ENCODE assay signal across 8 cellular contexts in the genomic region with DNA sequence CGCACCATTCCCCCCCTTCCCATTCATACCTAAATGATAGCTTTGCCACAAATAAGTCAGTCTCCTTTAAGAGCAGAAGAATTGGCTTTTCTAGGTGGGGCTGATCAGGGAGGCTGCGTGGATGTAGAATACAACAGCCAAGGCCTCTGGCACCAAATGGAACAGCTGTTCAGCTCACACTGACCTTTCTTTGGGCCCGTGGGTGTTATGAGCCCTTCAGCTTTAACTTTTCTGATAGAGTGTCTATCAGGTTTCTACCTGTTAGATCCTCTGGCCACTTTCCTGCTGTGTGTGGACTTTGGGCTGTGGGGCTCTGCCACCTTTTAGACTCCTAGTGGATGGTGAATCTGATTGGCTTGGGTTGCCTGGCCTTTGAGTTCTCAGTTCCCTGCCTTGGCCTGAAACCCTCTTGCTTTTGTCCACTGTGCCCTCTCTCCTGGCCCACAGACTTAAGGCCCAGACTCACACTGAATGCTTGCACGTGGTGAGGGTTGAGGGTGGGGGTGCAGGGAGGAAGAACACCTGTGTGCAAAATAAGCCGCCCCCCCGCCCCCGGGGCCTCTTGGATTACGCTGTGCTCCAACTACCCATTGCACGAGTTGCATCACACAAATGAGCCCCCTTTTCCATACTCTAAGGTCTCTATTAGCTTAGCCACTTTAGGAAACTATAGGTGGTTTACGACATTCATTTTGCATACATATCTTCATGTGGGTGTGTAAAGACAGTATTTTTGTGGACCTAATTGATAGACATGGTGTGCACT. TPM values are rescaled to one million over a fixed set of nuclear protein-coding genes. Genes with fewer than 3 reads are reported as not detected.
A peak's percentile ranks its signal among the peaks of the same experiment; 100 is the strongest.
DNase-seq lines count a peak whose midpoint lies in the region; ATAC-seq and TF ChIP-seq lines count a peak whose summit lies in the region.

No MANE protein-coding gene starts in this region.

- no peaks in the 10 kb centered on the region for H3K27me3 ChIP-seq in cardiac muscle cell

- H3K36me3 ChIP-seq in ES-I3 (ENCODE audit: insufficient read depth, low read length) (no peaks in the 10 kb centered on the region), cardiac muscle cell (no peaks in the 10 kb centered on the region)

- no peak overlapping the region for H3K4me3 ChIP-seq in cardiac muscle cell
- H3K4me3 ChIP-seq in skeletal muscle cell (ENCODE audit: low read depth, low read length): peak overlapping the region; percentile 75

- H3K4me1 ChIP-seq in ES-I3 (ENCODE audit: insufficient read depth, low read length): peaks cover 17% of the 10 kb centered on the region
- peaks cover 38% of the 10 kb centered on the region for H3K4me1 ChIP-seq in cardiac muscle cell (ENCODE audit: low read depth)

- no peak for ATAC-seq in HG03354 (IDR thresholded peaks at IDR 0.05; ENCODE audit: poor library complexity, severe bottlenecking, unreplicated experiment)

- H3K9ac ChIP-seq in ES-I3 (ENCODE audit: low read depth, low read length): peak overlapping the region; percentile 68

- TF ChIP-seq CTCF in cardiac muscle cell (IDR thresholded peaks at IDR 0.05; ENCODE audit: low read depth, low read length): no peak

- H3K9me3 ChIP-seq in ES-I3 (ENCODE audit: control insufficient read depth, insufficient read depth, low read length) (no peaks in the 10 kb centered on the region), cardiac muscle cell (ENCODE audit: low read depth) (no peaks in the 10 kb centered on the region)

- DNase-seq in NCI-H226: peak; percentile 24
- DNase-seq in activated T-helper 9 cell treated with anti-CD3 and anti-CD28 coated beads, Interleukin-2, amount 50 U/mL, for 16 hours (ENCODE audit: low read depth): peak; percentile 13
- no peak for DNase-seq in cardiac muscle cell (ENCODE audit: low read depth in 1 of 2, low spot score in 1 of 2)
- DNase-seq in skeletal muscle cell (ENCODE audit: low read depth): no peak
- no peak for DNase-seq in kidney tubule cell (ENCODE audit: low spot score)
- DNase-seq in NCI-H2107 treated with DMSO at 0.1 percent for 48 hours (lab: John Stamatoyannopoulos, UW; ENCODE audit: unreplicated experiment): no peak

- H3K27ac ChIP-seq in cardiac muscle cell: peak overlapping the region; percentile 2

RNA-seq across cellular contexts. Expression of gene RFX7, which starts 1.3 kb away (rescaled TPM):
- 6.0 and 11.6 TPM in 2 replicates for total RNA-seq in cardiac muscle cell
- polyA plus RNA-seq in cardiac muscle cell: 5.9 and 8.8 TPM in 2 replicates

Comparison
In these comparisons a context has a peak if more than half of its experiments do, and no peak if none do; other contexts are left out.
1. DNase-seq: peak in NCI-H226 (single experiment) and activated T-helper 9 cell treated with anti-CD3 and anti-CD28 coated beads, Interleukin-2, amount 50 U/mL, for 16 hours (single experiment); none in cardiac muscle cell (0 of 2), skeletal muscle cell (single experiment), kidney tubule cell (single experiment) and NCI-H2107 treated with DMSO at 0.1 percent for 48 hours (single experiment).